8 cellular contexts compared by ENCODE assay signal in genomic region chr2:27086090-27086721, GRCh38. TPM values are rescaled to one million over a fixed set of nuclear protein-coding genes. Genes with fewer than 3 reads are reported as not detected.
DNase-seq lines count a peak whose midpoint lies in the region; ATAC-seq and TF ChIP-seq lines count a peak whose summit lies in the region.

No MANE protein-coding gene starts in this region.

- H3K4me3 ChIP-seq in HCT116 (replicated peaks in 1 of 2; ENCODE audit: low read depth in 1 of 2, low read length in 2 of 2): peak overlapping the region; percentile 57 to 61
- H3K4me3 ChIP-seq in MM.1S (ENCODE audit: low read length): peak overlapping the region; percentile 64
- peak overlapping the region; percentile 74 for H3K4me3 ChIP-seq in neuronal stem cell (ENCODE audit: low read length in 2 of 2)
- H3K4me3 ChIP-seq in subcutaneous abdominal adipose tissue (ENCODE audit: low read depth in 1 of 5, low read length in 5 of 5): peak overlapping the region in 4 of 5 donors; percentile 72 to 83 (median 76)

- TF ChIP-seq RAD21 in HCT116 (IDR thresholded peaks at IDR 0.05; ENCODE audit: low read depth): no peak

- TF ChIP-seq CTCF in HCT116 (IDR thresholded peaks at IDR 0.05 in 2 of 3, conservative IDR thresholded peaks at IDR 0.05 in 1 of 3; ENCODE audit: borderline replicate concordance in 1 of 3, insufficient read depth in 1 of 3, low read depth in 2 of 3, low read length in 2 of 3): peak in 2 of 3 experiments; percentile 53 to 73; a peak in 4 of 6 replicates
- peak; percentile 63 for TF ChIP-seq CTCF in MM.1S (IDR thresholded peaks at IDR 0.05; ENCODE audit: low read length)

- peak overlapping the region; percentile 89 for H3K23ac ChIP-seq in neuronal stem cell (ENCODE audit: low read depth, low read length, poor library complexity)

- H3K9ac ChIP-seq in HCT116 (ENCODE audit: low read length): peak overlapping the region; percentile 79
- peak overlapping the region; percentile 65 for H3K9ac ChIP-seq in MM.1S (ENCODE audit: low read length)
- peak overlapping the region; percentile 88 for H3K9ac ChIP-seq in neuronal stem cell (ENCODE audit: low read depth, low read length, poor library complexity)
- peak overlapping the region in 4 of 5 donors; percentile 66 to 84 (median 76) for H3K9ac ChIP-seq in subcutaneous abdominal adipose tissue (ENCODE audit: low read length in 5 of 5)

- no peak overlapping the region for H4K91ac ChIP-seq in neuronal stem cell (ENCODE audit: low read depth, low read length, poor library complexity)

- H2BK12ac ChIP-seq in neuronal stem cell (ENCODE audit: low read length): no peak overlapping the region

- H3K18ac ChIP-seq in neuronal stem cell (ENCODE audit: low read length): peak overlapping the region; percentile 96

- CTCF ChIA-PET in HCT116 (lab: Charles Lee): interaction anchor here (0.9 to 3.1 kb wide), 9 partner anchors 14 to 193 kb away, joined by 3 to 15 read pairs (median 4); partner anchors contain the start of gene OST4

- no TSS peak for BruUV-seq in HCT116 (replicated peaks; lab: Mats Ljungman, UMichigan)

- H3K79me1 ChIP-seq in neuronal stem cell (ENCODE audit: low read depth, low read length): no peaks in the 10 kb centered on the region

- peak; percentile 85 for ATAC-seq in HCT116

- no peaks in the 10 kb centered on the region for H3K36me3 ChIP-seq in HCT116 (ENCODE audit: control insufficient read depth in 1 of 2, insufficient read depth in 2 of 2, low read length in 2 of 2)
- H3K36me3 ChIP-seq in MM.1S (replicated peaks; ENCODE audit: insufficient read depth, low read length): no peaks in the 10 kb centered on the region
- no peaks in the 10 kb centered on the region for H3K36me3 ChIP-seq in neuronal stem cell (replicated peaks in 1 of 2; ENCODE audit: control insufficient read depth in 2 of 2, insufficient read depth in 2 of 2, low read length in 2 of 2)
- no peaks in the 10 kb centered on the region for H3K36me3 ChIP-seq in subcutaneous abdominal adipose tissue (ENCODE audit: control insufficient read depth in 5 of 5, insufficient read depth in 5 of 5, low read length in 5 of 5)

- no CpG with 5 or more reads among the region's 80 CpGs for WGBS in neuronal stem cell (ENCODE audit: extremely low coverage in 2 of 2, insufficient read length in 2 of 2, insufficient replicate concordance in 1 of 2), 2 donors

- no peaks in the 10 kb centered on the region for H3K9me3 ChIP-seq in HCT116 (ENCODE audit: control insufficient read depth in 1 of 2, insufficient read depth in 1 of 2, low read depth in 1 of 2, low read length in 2 of 2)
- H3K9me3 ChIP-seq in MM.1S (replicated peaks; ENCODE audit: insufficient read depth, low read length): no peaks in the 10 kb centered on the region
- no peaks in the 10 kb centered on the region for H3K9me3 ChIP-seq in neuronal stem cell (replicated peaks in 1 of 2; ENCODE audit: control insufficient read depth in 2 of 2, insufficient read depth in 1 of 2, low read depth in 1 of 2, low read length in 2 of 2)
- no peaks in the 10 kb centered on the region for H3K9me3 ChIP-seq in subcutaneous abdominal adipose tissue (ENCODE audit: control insufficient read depth in 5 of 5, low read length in 5 of 5)

- peak; percentile 32 for TF ChIP-seq POLR2A in HCT116 (IDR thresholded peaks at IDR 0.05; ENCODE audit: borderline replicate concordance, extremely low read depth, insufficient read depth, insufficient read length)

- H4K20me1 ChIP-seq in HCT116 (ENCODE audit: insufficient read depth) (no peaks in the 10 kb centered on the region), MM.1S (ENCODE audit: insufficient read depth, low read length) (no peaks in the 10 kb centered on the region)

- H3F3A ChIP-seq in MM.1S (ENCODE audit: insufficient read depth, low read length): peaks cover 24% of the 10 kb centered on the region

- POLR2A ChIA-PET in HCT116 (lab: Charles Lee): interaction anchor here (1.0 kb wide), 1 partner anchor 36 kb away, joined by 3 read pairs; no protein-coding TSS in a partner anchor

- H3K27ac ChIP-seq in HCT116 (ENCODE audit: low read depth, low read length) (peak overlapping the region; percentile 77), MM.1S (ENCODE audit: low read length) (peak overlapping the region; percentile 46; the same call in 1 of the 2 replicates), neuronal stem cell (replicated peaks; ENCODE audit: low read length) (no peak overlapping the region), subcutaneous abdominal adipose tissue (ENCODE audit: low read depth, low read length) (peak overlapping the region; percentile 79)

- H3K4me2 ChIP-seq in HCT116 (ENCODE audit: low read length) (peak overlapping the region; percentile 98), MM.1S (ENCODE audit: low read depth, low read length) (peak overlapping the region; percentile 59), neuronal stem cell (ENCODE audit: insufficient read depth, low read length, poor library complexity, severe bottlenecking) (peak overlapping the region; percentile 93)

- H3K14ac ChIP-seq in neuronal stem cell (ENCODE audit: low read length): peak overlapping the region; percentile 91

- H2AK5ac ChIP-seq in neuronal stem cell (ENCODE audit: low read depth, low read length): no peak overlapping the region

- H3K4me1 ChIP-seq in HCT116 (ENCODE audit: control insufficient read depth in 1 of 2, insufficient read depth in 2 of 2, low read length in 2 of 2) (peaks cover 13 to 36% of the 10 kb centered on the region in 2 experiments), MM.1S (ENCODE audit: low read length) (peaks cover 15% of the 10 kb centered on the region), neuronal stem cell (ENCODE audit: control insufficient read depth in 2 of 2, insufficient read depth in 1 of 2, low read depth in 1 of 2, low read length in 2 of 2) (peaks cover 6 to 20% of the 10 kb centered on the region in 2 donors), subcutaneous abdominal adipose tissue (ENCODE audit: control insufficient read depth in 5 of 5, insufficient read depth in 5 of 5, low read length in 5 of 5) (peaks cover 2 to 37% (median 32%) of the 10 kb centered on the region in 5 donors)

- no peak overlapping the region for H3K4ac ChIP-seq in neuronal stem cell (ENCODE audit: low read length)

- DNase-seq in GM04504 (ENCODE audit: low read depth): peak; percentile 81
- DNase-seq in HCT116 (ENCODE audit: low read depth, low spot score): peak; percentile 77
- DNase-seq in MM.1S: peak; percentile 96
- DNase-seq in SIG-M5 treated with dmso at 0.1 percent for 504 hours (lab: John Stamatoyannopoulos, UW; ENCODE audit: unreplicated experiment): peak; percentile 89
- peak; percentile 97 to 99 (median 98) for DNase-seq in activated naive CD4-positive, alpha-beta T cell (lab: John Stamatoyannopoulos, UW)
- DNase-seq in foreskin melanocyte: peak; percentile 85
- peak; percentile 95 for DNase-seq in neuronal stem cell (ENCODE audit: low spot score)

- peak overlapping the region; percentile 61 for H2BK15ac ChIP-seq in neuronal stem cell (ENCODE audit: low read length)

- H3K79me2 ChIP-seq in HCT116 (ENCODE audit: insufficient read depth, low read length) (no peaks in the 10 kb centered on the region), MM.1S (ENCODE audit: low read length) (peaks cover 24% of the 10 kb centered on the region)

- H2AFZ ChIP-seq in HCT116 (ENCODE audit: low read depth, low read length, poor library complexity, severe bottlenecking): peak overlapping the region; percentile 54
- H2AFZ ChIP-seq in MM.1S (ENCODE audit: low read length): peak overlapping the region; percentile 29
- H2AFZ ChIP-seq in neuronal stem cell (ENCODE audit: low read length): peak overlapping the region; percentile 95

- intact Hi-C loops in HCT116 (cut with micrococcal nuclease): loop anchor here (2.0 kb wide), 1 partner anchor 239 kb away; no protein-coding TSS in a partner anchor

- no peaks in the 10 kb centered on the region for H3K27me3 ChIP-seq in HCT116 (ENCODE audit: insufficient read depth, low read length)
- no peaks in the 10 kb centered on the region for H3K27me3 ChIP-seq in MM.1S (replicated peaks; ENCODE audit: insufficient read depth, low read length)
- H3K27me3 ChIP-seq in neuronal stem cell (ENCODE audit: control insufficient read depth in 3 of 3, insufficient read depth in 3 of 3, low read depth in 1 of 3, low read length in 3 of 3): peaks cover 0 to 6% (median 6%) of the 10 kb centered on the region in 3 experiments
- no peaks in the 10 kb centered on the region for H3K27me3 ChIP-seq in subcutaneous abdominal adipose tissue (ENCODE audit: control insufficient read depth in 5 of 5, insufficient read depth in 4 of 5, low read length in 5 of 5)

- H4K8ac ChIP-seq in neuronal stem cell (ENCODE audit: low read depth, low read length): no peak overlapping the region

- no peak overlapping the region for H2BK120ac ChIP-seq in neuronal stem cell (ENCODE audit: low read depth, low read length)

- H2BK5ac ChIP-seq in neuronal stem cell (ENCODE audit: low read length): peak overlapping the region; percentile 67

- H3K9me2 ChIP-seq in HCT116 (ENCODE audit: insufficient read depth) (no peaks in the 10 kb centered on the region), MM.1S (replicated peaks; ENCODE audit: insufficient read depth, low read length) (no peaks in the 10 kb centered on the region)

- RAD21 ChIA-PET in HCT116 (lab: Charles Lee; ENCODE audit: low non-redundant PET in 1 of 2, low total read pairs in 2 of 2, uncharacterized antibody in 2 of 2, unreplicated experiment in 2 of 2): no interaction called here

TF ChIP-seq in HCT116, 20 proteins besides CTCF, POLR2A, EP300 and RAD21 (continues in another document):
- TF ChIP-seq SIN3A (IDR thresholded peaks at IDR 0.05; ENCODE audit: low read depth) (no peak), ATF3 (IDR thresholded peaks at IDR 0.05) (no peak), FOSL1 (IDR thresholded peaks at IDR 0.05; ENCODE audit: low read depth) (no peak), JUND (IDR thresholded peaks at IDR 0.05) (no peak)

RNA-seq across cellular contexts. Expression of gene KHK, which starts 0.4 kb away (rescaled TPM):
- total RNA-seq in HCT116 (2021; ENCODE audit: unreplicated experiment): 6.7 TPM
- 4.4 and 4.8 TPM in 2 replicates for polyA plus RNA-seq in HCT116 (2012)
- polyA plus RNA-seq in neuronal stem cell (2013, experiment 1 of 2): 3.8 TPM
- polyA plus RNA-seq in neuronal stem cell (2013, experiment 2 of 2): 3.7 TPM

RNA-seq across cellular contexts. Expression of gene EMILIN1, which starts 7.8 kb away (rescaled TPM):
- 0.59 TPM for total RNA-seq in HCT116 (2021; ENCODE audit: unreplicated experiment)
- polyA plus RNA-seq in HCT116 (2012): 0.20 and 0.21 TPM in 2 replicates
- 3.0 TPM for polyA plus RNA-seq in neuronal stem cell (2013, experiment 1 of 2)
- 2.9 TPM for polyA plus RNA-seq in neuronal stem cell (2013, experiment 2 of 2)

RNA-seq across cellular contexts. Expression of gene OST4, which starts 14.8 kb away (rescaled TPM):
- total RNA-seq in HCT116 (2021; ENCODE audit: unreplicated experiment): 187 TPM
- 262 and 288 TPM in 2 replicates for polyA plus RNA-seq in HCT116 (2012)
- polyA plus RNA-seq in neuronal stem cell (2013, experiment 1 of 2): 668 TPM
- polyA plus RNA-seq in neuronal stem cell (2013, experiment 2 of 2): 664 TPM

RNA-seq across cellular contexts. Expression of gene CGREF1, which starts 32.7 kb away (rescaled TPM):
- 4.0 TPM for total RNA-seq in HCT116 (2021; ENCODE audit: unreplicated experiment)
- polyA plus RNA-seq in HCT116 (2012): 4.2 and 5.4 TPM in 2 replicates
- polyA plus RNA-seq in neuronal stem cell (2013, experiment 1 of 2): 4.3 TPM
- 4.5 TPM for polyA plus RNA-seq in neuronal stem cell (2013, experiment 2 of 2)

RNA-seq across cellular contexts. Expression of gene AGBL5, which starts 34.7 kb away (rescaled TPM):
- total RNA-seq in HCT116 (2021; ENCODE audit: unreplicated experiment): 40.0 TPM
- 27.0 and 35.6 TPM in 2 replicates for polyA plus RNA-seq in HCT116 (2012)
- 79.9 TPM for polyA plus RNA-seq in neuronal stem cell (2013, experiment 1 of 2)
- polyA plus RNA-seq in neuronal stem cell (2013, experiment 2 of 2): 78.2 TPM

Comparison
In these comparisons a context has a peak if more than half of its experiments do, and no peak if none do; other contexts are left out.
1. H2AFZ ChIP-seq: peak in every context shown above with its lines; median percentile 95 in neuronal stem cell; 54 in HCT116; 29 in MM.1S.